ENCODE assay signal across 10 cellular contexts in the genomic region with DNA sequence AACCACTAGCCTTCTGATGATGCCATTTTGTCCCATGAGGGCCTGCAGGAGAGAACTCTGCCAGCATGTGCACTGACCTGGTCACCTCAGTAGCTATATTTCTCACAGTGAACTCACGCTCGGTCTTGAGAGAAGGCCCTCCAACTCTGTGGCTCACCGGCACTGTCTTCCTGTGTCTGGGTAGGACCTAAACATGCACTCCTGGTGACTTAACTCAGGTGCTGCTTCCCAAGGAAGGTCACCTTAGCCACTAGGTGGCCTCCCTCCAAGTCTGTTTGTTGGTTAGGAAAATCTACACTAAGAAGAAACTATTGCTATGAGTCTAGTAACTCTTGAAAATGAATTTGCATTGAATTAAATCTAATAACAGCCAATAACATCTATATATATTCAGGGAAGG. TPM values are rescaled to one million over a fixed set of nuclear protein-coding genes. Genes with fewer than 3 reads are reported as not detected.
DNase-seq lines count a peak whose midpoint lies in the region; ATAC-seq and TF ChIP-seq lines count a peak whose summit lies in the region.
"Had no signal": no experiment of that assay in that cellular context is flagged by ENCODE, and none has a peak within 500 bp of the region (broad histone marks: within the 10 kb centered on the region; RNA-seq: fewer than 3 reads in every experiment).

No MANE protein-coding gene starts in this region.

- H3K4me1 ChIP-seq in DOHH2 (ENCODE audit: control insufficient read depth, low read length): peaks cover 54% of the 10 kb centered on the region
- H3K4me1 ChIP-seq in mucosa of descending colon (ENCODE audit: low read depth): peaks cover 2% of the 10 kb centered on the region

- no peak for DNase-seq in HFF-Myc (ENCODE audit: extremely low read depth, low read depth)
- DNase-seq in T47D (ENCODE audit: low read depth in 1 of 2, low spot score in 1 of 2): peak; percentile 18 to 66
- peak in 1 of 3 donors; percentile 59 for DNase-seq in mucosa of descending colon
- DNase-seq in NCI-H510A (lab: John Stamatoyannopoulos, UW): no peak
- DNase-seq: Kasumi-1 had no signal

- H3K4me2 ChIP-seq in DOHH2 (ENCODE audit: low read length): peak overlapping the region; percentile 9; the same call in 1 of the 2 replicates

- no peaks in the 10 kb centered on the region for H3K27me3 ChIP-seq in DOHH2 (ENCODE audit: control insufficient read depth, low read length)

- H3F3A ChIP-seq in DOHH2 (ENCODE audit: control insufficient read depth, insufficient read depth): peaks cover 18% of the 10 kb centered on the region

- H3K9me2 ChIP-seq in DOHH2 (replicated peaks; ENCODE audit: control insufficient read depth, low read length): no peaks in the 10 kb centered on the region

- H3K9me3 ChIP-seq in DOHH2 (ENCODE audit: control insufficient read depth, insufficient read depth, low read length) (no peaks in the 10 kb centered on the region), mucosa of descending colon (no peaks in the 10 kb centered on the region)

- H3K4me3 ChIP-seq in DOHH2 (ENCODE audit: low read length): no peak overlapping the region
- H3K4me3 ChIP-seq in HFF-Myc (replicated peaks; ENCODE audit: low read depth, low read length): no peak overlapping the region
- no peak overlapping the region for H3K4me3 ChIP-seq in mucosa of descending colon

- no peaks in the 10 kb centered on the region; the same call in 1 of the 2 replicates for H3K36me3 ChIP-seq in DOHH2 (ENCODE audit: control insufficient read depth, low read length)
- no peaks in the 10 kb centered on the region for H3K36me3 ChIP-seq in mucosa of descending colon (ENCODE audit: low read depth)

- H4K20me1 ChIP-seq in DOHH2 (ENCODE audit: control insufficient read depth, insufficient read depth, low read depth, low read length): no peaks in the 10 kb centered on the region

- 0 out of 2 replicates have a peak, but pooled peaks cover under 1% of the 10 kb centered on the region for H3K79me2 ChIP-seq in DOHH2 (ENCODE audit: control insufficient read depth, low read length)

- intact Hi-C loops in mucosa of descending colon (cut with DNase I, micrococcal nuclease): loop anchor here in 1 of 2 donors (5.0 kb wide), 1 partner anchor 99 kb away; a partner anchor contains a TSS

- TF ChIP-seq CTCF in DOHH2 (IDR thresholded peaks at IDR 0.05; ENCODE audit: low read depth, low read length, poor library complexity, severe bottlenecking) (peak; percentile 72), HFF-Myc (IDR thresholded peaks at IDR 0.05; ENCODE audit: low read depth, low read length, missing control alignments) (peak; percentile 23), mucosa of descending colon (IDR thresholded peaks at IDR 0.05) (peak; percentile 9)

- in situ Hi-C loops in T47D (cut with HindIII; ENCODE audit: low pct_unique_long_range_greater_than_20kb, low sequenced_read_pairs): no loop called here

- no peak overlapping the region for H3K27ac ChIP-seq in DOHH2 (ENCODE audit: low read depth, low read length)
- H3K27ac ChIP-seq: RWPE1 had no signal

- peak; percentile 46 for ATAC-seq in mucosa of descending colon
- ATAC-seq in HG02981 (IDR thresholded peaks at IDR 0.05; ENCODE audit: unreplicated experiment): no peak
- ATAC-seq in HG03442 (IDR thresholded peaks at IDR 0.05; ENCODE audit: unreplicated experiment): no peak

RNA-seq across cellular contexts. Expression of a gene that starts 24.8 kb away (rescaled TPM):
- under 1 TPM; 0.17 to 0.46 (median 0.25) TPM for total RNA-seq in mucosa of descending colon
- total RNA-seq: pulmonary artery endothelial cell had no signal

RNA-seq across cellular contexts. Expression of a gene that starts 46.6 kb away (rescaled TPM):
- 1 to 10 TPM; 7.3 to 9.3 (median 7.7) TPM for total RNA-seq in mucosa of descending colon

Comparison
In these comparisons a context has a peak if more than half of its experiments do, and no peak if none do; other contexts are left out.
1. CTCF ChIP-seq: peak in every context shown above with its lines; median percentile 72 in DOHH2; 23 in HFF-Myc; 9 in mucosa of descending colon.
2. DNase-seq: peak in T47D (2 of 2); none in HFF-Myc (single experiment) and NCI-H510A (single experiment).